2 cellular contexts compared by ENCODE assay signal in the genomic region with DNA sequence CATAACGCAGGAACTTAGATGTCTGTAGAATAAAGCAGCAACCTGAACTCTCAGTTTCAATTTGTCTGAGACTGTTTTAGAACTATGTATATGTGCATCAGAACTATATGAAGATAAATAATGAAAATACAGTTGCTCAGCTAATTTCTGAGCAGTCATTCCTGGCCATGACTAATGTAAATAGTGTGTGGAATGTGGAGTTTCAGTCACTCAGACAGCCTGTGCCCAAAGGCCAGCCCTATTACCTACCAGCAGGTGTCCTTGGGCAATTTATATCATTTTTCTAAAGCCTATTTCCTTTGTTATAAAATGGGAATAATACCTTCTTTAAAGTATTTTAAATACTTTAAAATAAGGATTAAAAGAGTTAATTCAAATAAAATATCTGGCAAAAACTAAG.
TF ChIP-seq lines count a peak whose summit lies in the region.

No MANE protein-coding gene starts in this region.

TF ChIP-seq in A549, 52 proteins besides CTCF, POLR2A, EP300 and RAD21:
- TF ChIP-seq HOXB5 (CRISPR knock-in tag; IDR thresholded peaks at IDR 0.05) = no peak
- TF ChIP-seq POLR2AphosphoS2 (conservative IDR thresholded peaks at IDR 0.05; ENCODE audit: low read length) = no peak
- no peak for TF ChIP-seq JUN (IDR thresholded peaks at IDR 0.05)
- TF ChIP-seq NR3C1 (IDR thresholded peaks at IDR 0.05) = no peak
- no peak for TF ChIP-seq TP53 (CRISPR knock-in tag; IDR thresholded peaks at IDR 0.05)
- TF ChIP-seq CHD4 (IDR thresholded peaks at IDR 0.05; ENCODE audit: borderline replicate concordance) = no peak
- TF ChIP-seq, protein P1, sequence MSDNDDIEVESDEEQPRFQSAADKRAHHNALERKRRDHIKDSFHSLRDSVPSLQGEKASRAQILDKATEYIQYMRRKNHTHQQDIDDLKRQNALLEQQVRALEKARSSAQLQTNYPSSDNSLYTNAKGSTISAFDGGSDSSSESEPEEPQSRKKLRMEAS (IDR thresholded peaks at IDR 0.05) = no peak
- no peak for TF ChIP-seq MAFK (IDR thresholded peaks at IDR 0.05; ENCODE audit: partially characterized antibody)
- no peak for TF ChIP-seq ZNF302 (CRISPR knock-in tag; IDR thresholded peaks at IDR 0.05)
- no peak for TF ChIP-seq KDM1A (IDR thresholded peaks at IDR 0.05; ENCODE audit: low read depth)
- TF ChIP-seq PBX3 (IDR thresholded peaks at IDR 0.05) = no peak
- TF ChIP-seq NPAS2 (CRISPR knock-in tag; IDR thresholded peaks at IDR 0.05; ENCODE audit: borderline replicate concordance) = no peak
- no peak for TF ChIP-seq BHLHE40 (IDR thresholded peaks at IDR 0.05; ENCODE audit: low read depth, low read length)
- TF ChIP-seq REST (IDR thresholded peaks at IDR 0.05) = no peak
- TF ChIP-seq EHF (CRISPR knock-in tag; IDR thresholded peaks at IDR 0.05) = no peak
- no peak for TF ChIP-seq KDM5A (IDR thresholded peaks at IDR 0.05)
- TF ChIP-seq CBX2 (IDR thresholded peaks at IDR 0.05; ENCODE audit: borderline replicate concordance, low read depth) = no peak
TF ChIP-seq in A549: peak in this region for 0.

TF ChIP-seq in HepG2, 621 proteins besides CTCF, POLR2A, EP300 and RAD21 (continues in another document):
- no peak for TF ChIP-seq HOXA9 (CRISPR knock-in tag; IDR thresholded peaks at IDR 0.05; ENCODE audit: borderline replicate concordance)
- TF ChIP-seq ZNF260 (CRISPR knock-in tag; IDR thresholded peaks at IDR 0.05; ENCODE audit: borderline replicate concordance, low read depth) = no peak
- no peak for TF ChIP-seq HNF4G (IDR thresholded peaks at IDR 0.05; ENCODE audit: borderline replicate concordance, low read depth, low read length)
- TF ChIP-seq HNF4G (CRISPR knock-in tag; IDR thresholded peaks at IDR 0.05; ENCODE audit: borderline replicate concordance, low read depth) = no peak
- TF ChIP-seq DBP (CRISPR knock-in tag; IDR thresholded peaks at IDR 0.05; ENCODE audit: not compliant biosample characterization) = no peak
- TF ChIP-seq ZNF670 (CRISPR knock-in tag; IDR thresholded peaks at IDR 0.05; ENCODE audit: borderline replicate concordance) = no peak
- TF ChIP-seq ZNF432 (CRISPR knock-in tag; IDR thresholded peaks at IDR 0.05; ENCODE audit: borderline replicate concordance) = no peak
- TF ChIP-seq MZF1 (CRISPR knock-in tag; IDR thresholded peaks at IDR 0.05; ENCODE audit: borderline replicate concordance) = no peak
- no peak for TF ChIP-seq GTF2F1 (IDR thresholded peaks at IDR 0.05; ENCODE audit: low read length)
- TF ChIP-seq, protein P2, sequence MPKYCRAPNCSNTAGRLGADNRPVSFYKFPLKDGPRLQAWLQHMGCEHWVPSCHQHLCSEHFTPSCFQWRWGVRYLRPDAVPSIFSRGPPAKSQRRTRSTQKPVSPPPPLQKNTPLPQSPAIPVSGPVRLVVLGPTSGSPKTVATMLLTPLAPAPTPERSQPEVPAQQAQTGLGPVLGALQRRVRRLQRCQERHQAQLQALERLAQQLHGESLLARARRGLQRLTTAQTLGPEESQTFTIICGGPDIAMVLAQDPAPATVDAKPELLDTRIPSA (CRISPR knock-in tag; IDR thresholded peaks at IDR 0.05; ENCODE audit: borderline replicate concordance) = no peak
- no peak for TF ChIP-seq RFXAP (CRISPR knock-in tag; IDR thresholded peaks at IDR 0.05; ENCODE audit: borderline replicate concordance)
- no peak for TF ChIP-seq NR0B2 (CRISPR knock-in tag; IDR thresholded peaks at IDR 0.05)
- no peak for TF ChIP-seq TARDBP (CRISPR knock-in tag; IDR thresholded peaks at IDR 0.05)
- TF ChIP-seq SPEN (CRISPR knock-in tag; IDR thresholded peaks at IDR 0.05; ENCODE audit: low read depth) = no peak
- no peak for TF ChIP-seq ZNF451 (CRISPR knock-in tag; IDR thresholded peaks at IDR 0.05)
- TF ChIP-seq ZMYM3 (CRISPR knock-in tag; IDR thresholded peaks at IDR 0.05) = 0 out of 2 replicates have a peak, but pooled peaks have one; percentile 11
- TF ChIP-seq ZNF160 (CRISPR knock-in tag; IDR thresholded peaks at IDR 0.05) = no peak
- no peak for TF ChIP-seq ZNF101 (CRISPR knock-in tag; IDR thresholded peaks at IDR 0.05; ENCODE audit: borderline replicate concordance, low read depth)
- no peak for TF ChIP-seq MYPOP (CRISPR knock-in tag; IDR thresholded peaks at IDR 0.05)
- TF ChIP-seq, protein P3, sequence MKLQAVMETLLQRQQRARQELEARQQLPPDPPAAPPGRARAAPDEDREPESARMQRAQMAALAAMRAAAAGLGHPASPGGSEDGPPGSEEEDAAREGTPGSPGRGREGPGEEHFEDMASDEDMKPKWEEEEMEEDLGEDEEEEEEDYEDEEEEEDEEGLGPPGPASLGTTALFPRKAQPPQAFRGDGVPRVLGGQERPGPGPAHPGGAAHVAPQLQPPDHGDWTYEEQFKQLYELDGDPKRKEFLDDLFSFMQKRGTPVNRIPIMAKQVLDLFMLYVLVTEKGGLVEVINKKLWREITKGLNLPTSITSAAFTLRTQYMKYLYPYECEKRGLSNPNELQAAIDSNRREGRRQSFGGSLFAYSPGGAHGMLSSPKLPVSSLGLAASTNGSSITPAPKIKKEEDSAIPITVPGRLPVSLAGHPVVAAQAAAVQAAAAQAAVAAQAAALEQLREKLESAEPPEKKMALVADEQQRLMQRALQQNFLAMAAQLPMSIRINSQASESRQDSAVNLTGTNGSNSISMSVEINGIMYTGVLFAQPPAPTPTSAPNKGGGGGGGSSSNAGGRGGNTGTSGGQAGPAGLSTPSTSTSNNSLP (IDR thresholded peaks at IDR 0.05; ENCODE audit: low read depth, low read length) = peak; percentile 60; the same call in 1 of the 2 replicates
- TF ChIP-seq, protein P4, sequence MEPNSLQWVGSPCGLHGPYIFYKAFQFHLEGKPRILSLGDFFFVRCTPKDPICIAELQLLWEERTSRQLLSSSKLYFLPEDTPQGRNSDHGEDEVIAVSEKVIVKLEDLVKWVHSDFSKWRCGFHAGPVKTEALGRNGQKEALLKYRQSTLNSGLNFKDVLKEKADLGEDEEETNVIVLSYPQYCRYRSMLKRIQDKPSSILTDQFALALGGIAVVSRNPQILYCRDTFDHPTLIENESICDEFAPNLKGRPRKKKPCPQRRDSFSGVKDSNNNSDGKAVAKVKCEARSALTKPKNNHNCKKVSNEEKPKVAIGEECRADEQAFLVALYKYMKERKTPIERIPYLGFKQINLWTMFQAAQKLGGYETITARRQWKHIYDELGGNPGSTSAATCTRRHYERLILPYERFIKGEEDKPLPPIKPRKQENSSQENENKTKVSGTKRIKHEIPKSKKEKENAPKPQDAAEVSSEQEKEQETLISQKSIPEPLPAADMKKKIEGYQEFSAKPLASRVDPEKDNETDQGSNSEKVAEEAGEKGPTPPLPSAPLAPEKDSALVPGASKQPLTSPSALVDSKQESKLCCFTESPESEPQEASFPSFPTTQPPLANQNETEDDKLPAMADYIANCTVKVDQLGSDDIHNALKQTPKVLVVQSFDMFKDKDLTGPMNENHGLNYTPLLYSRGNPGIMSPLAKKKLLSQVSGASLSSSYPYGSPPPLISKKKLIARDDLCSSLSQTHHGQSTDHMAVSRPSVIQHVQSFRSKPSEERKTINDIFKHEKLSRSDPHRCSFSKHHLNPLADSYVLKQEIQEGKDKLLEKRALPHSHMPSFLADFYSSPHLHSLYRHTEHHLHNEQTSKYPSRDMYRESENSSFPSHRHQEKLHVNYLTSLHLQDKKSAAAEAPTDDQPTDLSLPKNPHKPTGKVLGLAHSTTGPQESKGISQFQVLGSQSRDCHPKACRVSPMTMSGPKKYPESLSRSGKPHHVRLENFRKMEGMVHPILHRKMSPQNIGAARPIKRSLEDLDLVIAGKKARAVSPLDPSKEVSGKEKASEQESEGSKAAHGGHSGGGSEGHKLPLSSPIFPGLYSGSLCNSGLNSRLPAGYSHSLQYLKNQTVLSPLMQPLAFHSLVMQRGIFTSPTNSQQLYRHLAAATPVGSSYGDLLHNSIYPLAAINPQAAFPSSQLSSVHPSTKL (CRISPR knock-in tag; IDR thresholded peaks at IDR 0.05) = peak; percentile 52; the same call in 1 of the 2 replicates
- TF ChIP-seq ERF (CRISPR knock-in tag; IDR thresholded peaks at IDR 0.05) = no peak
- TF ChIP-seq, protein P5, sequence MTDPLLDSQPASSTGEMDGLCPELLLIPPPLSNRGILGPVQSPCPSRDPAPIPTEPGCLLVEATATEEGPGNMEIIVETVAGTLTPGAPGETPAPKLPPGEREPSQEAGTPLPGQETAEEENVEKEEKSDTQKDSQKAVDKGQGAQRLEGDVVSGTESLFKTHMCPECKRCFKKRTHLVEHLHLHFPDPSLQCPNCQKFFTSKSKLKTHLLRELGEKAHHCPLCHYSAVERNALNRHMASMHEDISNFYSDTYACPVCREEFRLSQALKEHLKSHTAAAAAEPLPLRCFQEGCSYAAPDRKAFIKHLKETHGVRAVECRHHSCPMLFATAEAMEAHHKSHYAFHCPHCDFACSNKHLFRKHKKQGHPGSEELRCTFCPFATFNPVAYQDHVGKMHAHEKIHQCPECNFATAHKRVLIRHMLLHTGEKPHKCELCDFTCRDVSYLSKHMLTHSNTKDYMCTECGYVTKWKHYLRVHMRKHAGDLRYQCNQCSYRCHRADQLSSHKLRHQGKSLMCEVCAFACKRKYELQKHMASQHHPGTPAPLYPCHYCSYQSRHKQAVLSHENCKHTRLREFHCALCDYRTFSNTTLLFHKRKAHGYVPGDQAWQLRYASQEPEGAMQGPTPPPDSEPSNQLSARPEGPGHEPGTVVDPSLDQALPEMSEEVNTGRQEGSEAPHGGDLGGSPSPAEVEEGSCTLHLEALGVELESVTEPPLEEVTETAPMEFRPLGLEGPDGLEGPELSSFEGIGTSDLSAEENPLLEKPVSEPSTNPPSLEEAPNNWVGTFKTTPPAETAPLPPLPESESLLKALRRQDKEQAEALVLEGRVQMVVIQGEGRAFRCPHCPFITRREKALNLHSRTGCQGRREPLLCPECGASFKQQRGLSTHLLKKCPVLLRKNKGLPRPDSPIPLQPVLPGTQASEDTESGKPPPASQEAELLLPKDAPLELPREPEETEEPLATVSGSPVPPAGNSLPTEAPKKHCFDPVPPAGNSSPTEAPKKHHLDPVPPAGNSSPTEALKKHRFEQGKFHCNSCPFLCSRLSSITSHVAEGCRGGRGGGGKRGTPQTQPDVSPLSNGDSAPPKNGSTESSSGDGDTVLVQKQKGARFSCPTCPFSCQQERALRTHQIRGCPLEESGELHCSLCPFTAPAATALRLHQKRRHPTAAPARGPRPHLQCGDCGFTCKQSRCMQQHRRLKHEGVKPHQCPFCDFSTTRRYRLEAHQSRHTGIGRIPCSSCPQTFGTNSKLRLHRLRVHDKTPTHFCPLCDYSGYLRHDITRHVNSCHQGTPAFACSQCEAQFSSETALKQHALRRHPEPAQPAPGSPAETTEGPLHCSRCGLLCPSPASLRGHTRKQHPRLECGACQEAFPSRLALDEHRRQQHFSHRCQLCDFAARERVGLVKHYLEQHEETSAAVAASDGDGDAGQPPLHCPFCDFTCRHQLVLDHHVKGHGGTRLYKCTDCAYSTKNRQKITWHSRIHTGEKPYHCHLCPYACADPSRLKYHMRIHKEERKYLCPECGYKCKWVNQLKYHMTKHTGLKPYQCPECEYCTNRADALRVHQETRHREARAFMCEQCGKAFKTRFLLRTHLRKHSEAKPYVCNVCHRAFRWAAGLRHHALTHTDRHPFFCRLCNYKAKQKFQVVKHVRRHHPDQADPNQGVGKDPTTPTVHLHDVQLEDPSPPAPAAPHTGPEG (CRISPR knock-in tag; IDR thresholded peaks at IDR 0.05) = no peak
- TF ChIP-seq HINFP (CRISPR knock-in tag; IDR thresholded peaks at IDR 0.05; ENCODE audit: low read depth) = no peak
- TF ChIP-seq MAFG (CRISPR knock-in tag; IDR thresholded peaks at IDR 0.05) = no peak
